In the genomic region with DNA sequence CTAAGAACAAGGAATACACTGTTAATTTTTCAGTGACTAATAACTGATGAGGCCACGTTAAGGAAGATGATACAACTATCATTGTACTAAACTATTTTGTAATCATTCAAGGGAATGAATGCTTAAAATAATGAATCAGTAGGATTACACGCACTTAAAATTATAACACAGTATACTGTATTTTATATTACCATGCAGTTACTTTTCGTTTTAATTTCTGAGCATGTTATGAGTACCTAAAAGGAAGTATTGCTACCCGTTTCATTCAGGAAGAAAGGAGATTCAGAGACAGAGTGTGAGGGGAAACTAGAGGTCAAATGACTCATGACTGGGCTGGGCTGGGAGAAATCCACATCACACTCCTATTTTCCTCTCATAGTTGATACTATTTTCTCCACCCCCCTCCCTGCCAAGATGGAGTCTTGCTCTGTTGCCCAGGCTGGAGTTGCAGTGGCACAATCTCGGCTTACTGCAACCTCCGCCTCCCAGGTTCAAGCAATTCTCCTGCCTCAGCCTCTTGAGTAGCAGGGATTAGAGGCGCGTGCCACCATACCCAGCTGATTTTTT, we compare ENCODE assay signal across 9 cellular contexts.
DNase-seq lines count a peak whose midpoint lies in the region; ATAC-seq lines count a peak whose summit lies in the region.
"Had no signal": no experiment of that assay in that cellular context is flagged by ENCODE, and none has a peak within 500 bp of the region (broad histone marks: within the 10 kb centered on the region; RNA-seq: fewer than 3 reads in every experiment).

No MANE protein-coding gene starts in this region.

- H3K27ac Mint-ChIP-seq in activated T-helper 17 cell treated with anti-CD3 and anti-CD28 coated beads, Interleukin-2, amount 50 U/mL, for 72 hours: no peak overlapping the region

- H3K9me3 Mint-ChIP-seq in activated T-helper 17 cell treated with anti-CD3 and anti-CD28 coated beads, Interleukin-2, amount 50 U/mL, for 72 hours: no peaks in the 10 kb centered on the region

- H3K4me3 Mint-ChIP-seq in activated T-helper 17 cell treated with anti-CD3 and anti-CD28 coated beads, Interleukin-2, amount 50 U/mL, for 72 hours: no peak overlapping the region

- H3K4me1 Mint-ChIP-seq in activated T-helper 17 cell treated with anti-CD3 and anti-CD28 coated beads, Interleukin-2, amount 50 U/mL, for 72 hours: no peaks in the 10 kb centered on the region

- ATAC-seq in HG03432 (IDR thresholded peaks at IDR 0.05; ENCODE audit: unreplicated experiment) (peak; percentile 43), GM18502 (IDR thresholded peaks at IDR 0.05; ENCODE audit: poor library complexity, unreplicated experiment) (no peak)
- peak; percentile 47 for ATAC-seq in activated T-helper 17 cell treated with anti-CD3 and anti-CD28 coated beads, Interleukin-2, amount 50 U/mL, for 72 hours (replicated peaks)

- no peaks in the 10 kb centered on the region for H3K36me3 Mint-ChIP-seq in activated T-helper 17 cell treated with anti-CD3 and anti-CD28 coated beads, Interleukin-2, amount 50 U/mL, for 72 hours (ENCODE audit: low read depth)

- peaks cover 8% of the 10 kb centered on the region for H3K27me3 Mint-ChIP-seq in activated T-helper 17 cell treated with anti-CD3 and anti-CD28 coated beads, Interleukin-2, amount 50 U/mL, for 72 hours

- DNase-seq in COLO829 (ENCODE audit: low spot score) (peak; percentile 78), iris pigment epithelial cell (ENCODE audit: low read depth) (peak; percentile 85), COR-L47 (lab: John Stamatoyannopoulos, UW) (no peak), DMS 273 (lab: John Stamatoyannopoulos, UW; ENCODE audit: unreplicated experiment) (no peak)
- no peak for DNase-seq in activated CD4-positive, CD25-positive, alpha-beta regulatory T cell (lab: John Stamatoyannopoulos, UW)
- DNase-seq: Peyer's patch had no signal

Comparison
In these comparisons a context has a peak if more than half of its experiments do, and no peak if none do; other contexts are left out.
1. DNase-seq: peak in COLO829 (single experiment) and iris pigment epithelial cell (single experiment); none in activated CD4-positive, CD25-positive, alpha-beta regulatory T cell (0 of 4), COR-L47 (single experiment) and DMS 273 (single experiment).